ENCODE assay signal across 10 cellular contexts in genomic region chr15:73996267-73996666, GRCh38. TPM values are rescaled to one million over a fixed set of nuclear protein-coding genes. Genes with fewer than 3 reads are reported as not detected.
DNase-seq lines count a peak whose midpoint lies in the region; ATAC-seq and TF ChIP-seq lines count a peak whose summit lies in the region.
"Had no signal": no experiment of that assay in that cellular context is flagged by ENCODE, and none has a peak within 500 bp of the region (broad histone marks: within the 10 kb centered on the region; RNA-seq: fewer than 3 reads in every experiment).

No MANE protein-coding gene starts in this region.

- no peak overlapping the region for H3K9ac ChIP-seq in parathyroid adenoma

- no peaks in the 10 kb centered on the region for H3K27me3 Mint-ChIP-seq in CD8-positive, alpha-beta T cell (ENCODE audit: low read depth)
- peaks cover 9% of the 10 kb centered on the region for H3K27me3 Mint-ChIP-seq in endothelial cell (ENCODE audit: unreplicated experiment)

- peak overlapping the region; percentile 99 for H3K27ac Mint-ChIP-seq in CD8-positive, alpha-beta T cell
- peak overlapping the region; percentile 44 for H3K27ac Mint-ChIP-seq in endothelial cell (ENCODE audit: unreplicated experiment)

- peaks cover 78% of the 10 kb centered on the region for H3K4me1 Mint-ChIP-seq in CD8-positive, alpha-beta T cell (ENCODE audit: low read depth)
- peaks cover 53% of the 10 kb centered on the region for H3K4me1 Mint-ChIP-seq in endothelial cell (ENCODE audit: unreplicated experiment)

- peaks cover 63% of the 10 kb centered on the region for H3K4me1 ChIP-seq in CD8-positive, alpha-beta T cell (ENCODE audit: insufficient read depth, low read length)
- H3K4me1 ChIP-seq in parathyroid adenoma: peaks cover 4% of the 10 kb centered on the region

- DNase-seq in CD8-positive, alpha-beta T cell: no peak
- DNase-seq in OCI-M1 (lab: John Stamatoyannopoulos, UW) (peak; percentile 37), endothelial cell (ENCODE audit: low spot score) (no peak), NCI-H187 treated with DMSO at 0.1 percent for 48 hours (lab: John Stamatoyannopoulos, UW) (no peak), nucleus accumbens (lab: John Stamatoyannopoulos, UW) (no peak), NOMO-1 treated with dmso at 0.1 percent for 144 hours (lab: John Stamatoyannopoulos, UW; ENCODE audit: unreplicated experiment) (no peak)
- DNase-seq: NCI-H526 treated with DMSO at 0.1 percent for 48 hours, trophoblast cell had no signal

- H3K27ac ChIP-seq in CD8-positive, alpha-beta T cell (ENCODE audit: low read depth, low read length): peak overlapping the region; percentile 14
- H3K27ac ChIP-seq in parathyroid adenoma: no peak overlapping the region

- intact Hi-C loops in CD8-positive, alpha-beta T cell (cut with DNase I, micrococcal nuclease): loop anchor here (10.0 kb wide), 5 partner anchors 549 to 1881 kb away; partner anchors contain the start of genes ARID3B (in 1 of the 2), CLK3 (in 1 of the 2), COX5A (in 1 of the 2) and MYO9A (in 1 of the 2)

- H3K9me3 Mint-ChIP-seq in CD8-positive, alpha-beta T cell: no peaks in the 10 kb centered on the region
- no peaks in the 10 kb centered on the region for H3K9me3 Mint-ChIP-seq in endothelial cell (ENCODE audit: unreplicated experiment)

- CTCF ChIA-PET in CD8-positive, alpha-beta T cell (lab: Charles Lee): interaction anchor here (0.9 to 1.1 kb wide), 6 partner anchors 11 to 51 kb away, joined by 3 to 5 read pairs (median 4); no protein-coding TSS in a partner anchor

- H2AFZ ChIP-seq in parathyroid adenoma: no peak overlapping the region

- H3K4me3 ChIP-seq in CD8-positive, alpha-beta T cell (ENCODE audit: low read depth, low read length): no peak overlapping the region
- H3K4me3 ChIP-seq in parathyroid adenoma (ENCODE audit: low read depth, low read length): peak overlapping the region; percentile 33

- no peak for ATAC-seq in CD8-positive, alpha-beta T cell
- no peak for ATAC-seq in HG03432 (IDR thresholded peaks at IDR 0.05; ENCODE audit: unreplicated experiment)

- peak overlapping the region; percentile 43 for H3K4me2 ChIP-seq in parathyroid adenoma (ENCODE audit: low read length)

- H3K36me3 ChIP-seq in CD8-positive, alpha-beta T cell (ENCODE audit: insufficient read depth, low read length): peaks cover 6% of the 10 kb centered on the region
- H3K36me3 ChIP-seq in parathyroid adenoma (ENCODE audit: control insufficient read depth, insufficient read depth, low read length): no peaks in the 10 kb centered on the region

- peak overlapping the region; percentile 100 for H3K4me3 Mint-ChIP-seq in CD8-positive, alpha-beta T cell
- peak overlapping the region; percentile 97 for H3K4me3 Mint-ChIP-seq in endothelial cell (ENCODE audit: unreplicated experiment)

- no peaks in the 10 kb centered on the region for H3K79me2 ChIP-seq in parathyroid adenoma

- POLR2A ChIA-PET in CD8-positive, alpha-beta T cell (lab: Charles Lee): interaction anchor here (0.7 kb wide), 1 partner anchor 10 kb away, joined by 3 read pairs; no protein-coding TSS in a partner anchor

- H3K27me3 ChIP-seq in CD8-positive, alpha-beta T cell (ENCODE audit: insufficient read depth, low read length): no peaks in the 10 kb centered on the region
- no peaks in the 10 kb centered on the region for H3K27me3 ChIP-seq in parathyroid adenoma (ENCODE audit: control insufficient read depth, insufficient read depth, low read length)

- no peak for TF ChIP-seq CTCF in CD8-positive, alpha-beta T cell (IDR thresholded peaks at IDR 0.05)
- TF ChIP-seq CTCF in endothelial cell (IDR thresholded peaks at IDR 0.05; ENCODE audit: unreplicated experiment) (no peak), parathyroid adenoma (IDR thresholded peaks at IDR 0.05) (no peak)

- H3K9me3 ChIP-seq in CD8-positive, alpha-beta T cell (ENCODE audit: low read length): no peaks in the 10 kb centered on the region
- no peaks in the 10 kb centered on the region for H3K9me3 ChIP-seq in parathyroid adenoma (ENCODE audit: control insufficient read depth, low read length)

- peaks cover 38% of the 10 kb centered on the region for H3K36me3 Mint-ChIP-seq in CD8-positive, alpha-beta T cell
- peaks cover 16% of the 10 kb centered on the region for H3K36me3 Mint-ChIP-seq in endothelial cell (ENCODE audit: low read depth, unreplicated experiment)

RNA-seq across cellular contexts. Expression of gene PML, which starts 1.8 kb away (rescaled TPM):
- 10 to 100 TPM; 29.2 to 29.6 TPM for total RNA-seq in CD8-positive, alpha-beta T cell
- total RNA-seq in endothelial cell (ENCODE audit: unreplicated experiment): 161 TPM

RNA-seq across cellular contexts. Expression of gene STOML1, which starts 4.2 kb away (rescaled TPM):
- total RNA-seq in CD8-positive, alpha-beta T cell: 1 to 10 TPM; 2.5 to 4.8 TPM
- total RNA-seq in endothelial cell (ENCODE audit: unreplicated experiment): 14.3 TPM
